In the genomic region with DNA sequence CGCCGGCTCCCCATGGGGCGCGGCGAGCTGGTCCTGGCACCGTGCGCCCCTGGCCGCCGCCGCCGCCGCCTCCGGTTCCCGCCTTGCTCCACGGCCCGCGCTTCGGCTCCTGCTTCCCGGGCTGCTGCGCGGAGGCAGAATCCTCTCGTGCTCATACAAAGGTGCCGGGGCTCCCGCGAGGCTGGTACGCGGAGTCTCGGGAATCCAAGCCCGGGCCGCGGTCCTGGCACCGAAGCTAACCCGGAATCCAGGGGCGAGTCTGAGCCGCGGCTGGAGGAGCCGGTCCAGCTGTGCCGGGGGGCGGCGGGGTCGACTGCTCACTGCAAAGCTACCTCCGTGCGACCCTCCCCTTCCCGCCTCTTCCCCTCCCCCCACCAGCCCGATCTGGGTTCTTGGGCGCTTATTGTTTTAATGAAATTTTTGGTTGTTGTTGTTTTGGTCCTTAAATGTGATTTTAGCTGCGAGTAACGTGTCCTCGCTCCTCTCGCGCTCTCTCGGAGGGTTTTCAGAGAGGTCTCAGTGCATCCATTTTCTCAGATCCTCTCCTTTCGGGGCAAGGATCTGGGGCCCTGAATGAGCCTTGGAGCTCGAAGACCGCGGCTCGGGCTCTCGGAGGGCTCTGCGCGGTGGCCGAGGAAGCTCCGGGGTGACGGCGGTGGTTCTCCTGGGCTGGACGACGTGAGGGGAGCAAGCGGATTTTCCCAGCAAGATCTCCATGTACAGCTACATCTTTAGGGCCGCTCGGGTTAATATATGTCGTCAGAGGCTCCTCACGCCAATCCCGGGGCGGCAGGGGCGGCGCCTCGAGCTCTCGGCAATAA, we compare ENCODE assay signal across 1 cellular context.
TF ChIP-seq lines count a peak whose summit lies in the region.

A gene (minus strand): TSS at position 725 of the 821 bp plus-strand sequence. CDS start 940 bp downstream, outside the sequence.

TF ChIP-seq in liver, 16 proteins besides CTCF, POLR2A, EP300 and RAD21 (continued from another document):
- TF ChIP-seq, protein P1, sequence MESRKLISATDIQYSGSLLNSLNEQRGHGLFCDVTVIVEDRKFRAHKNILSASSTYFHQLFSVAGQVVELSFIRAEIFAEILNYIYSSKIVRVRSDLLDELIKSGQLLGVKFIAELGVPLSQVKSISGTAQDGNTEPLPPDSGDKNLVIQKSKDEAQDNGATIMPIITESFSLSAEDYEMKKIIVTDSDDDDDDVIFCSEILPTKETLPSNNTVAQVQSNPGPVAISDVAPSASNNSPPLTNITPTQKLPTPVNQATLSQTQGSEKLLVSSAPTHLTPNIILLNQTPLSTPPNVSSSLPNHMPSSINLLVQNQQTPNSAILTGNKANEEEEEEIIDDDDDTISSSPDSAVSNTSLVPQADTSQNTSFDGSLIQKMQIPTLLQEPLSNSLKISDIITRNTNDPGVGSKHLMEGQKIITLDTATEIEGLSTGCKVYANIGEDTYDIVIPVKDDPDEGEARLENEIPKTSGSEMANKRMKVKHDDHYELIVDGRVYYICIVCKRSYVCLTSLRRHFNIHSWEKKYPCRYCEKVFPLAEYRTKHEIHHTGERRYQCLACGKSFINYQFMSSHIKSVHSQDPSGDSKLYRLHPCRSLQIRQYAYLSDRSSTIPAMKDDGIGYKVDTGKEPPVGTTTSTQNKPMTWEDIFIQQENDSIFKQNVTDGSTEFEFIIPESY (IDR thresholded peaks at IDR 0.05): no peak
- TF ChIP-seq FOXA1 (IDR thresholded peaks at IDR 0.05) (no peak), YY1 (IDR thresholded peaks at IDR 0.05) (no peak), RXRA (IDR thresholded peaks at IDR 0.05) (no peak)
- TF ChIP-seq, protein P2, sequence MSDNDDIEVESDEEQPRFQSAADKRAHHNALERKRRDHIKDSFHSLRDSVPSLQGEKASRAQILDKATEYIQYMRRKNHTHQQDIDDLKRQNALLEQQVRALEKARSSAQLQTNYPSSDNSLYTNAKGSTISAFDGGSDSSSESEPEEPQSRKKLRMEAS (IDR thresholded peaks at IDR 0.05): no peak
